Comparison of ENCODE assay signal across 14 cellular contexts in the genomic region with DNA sequence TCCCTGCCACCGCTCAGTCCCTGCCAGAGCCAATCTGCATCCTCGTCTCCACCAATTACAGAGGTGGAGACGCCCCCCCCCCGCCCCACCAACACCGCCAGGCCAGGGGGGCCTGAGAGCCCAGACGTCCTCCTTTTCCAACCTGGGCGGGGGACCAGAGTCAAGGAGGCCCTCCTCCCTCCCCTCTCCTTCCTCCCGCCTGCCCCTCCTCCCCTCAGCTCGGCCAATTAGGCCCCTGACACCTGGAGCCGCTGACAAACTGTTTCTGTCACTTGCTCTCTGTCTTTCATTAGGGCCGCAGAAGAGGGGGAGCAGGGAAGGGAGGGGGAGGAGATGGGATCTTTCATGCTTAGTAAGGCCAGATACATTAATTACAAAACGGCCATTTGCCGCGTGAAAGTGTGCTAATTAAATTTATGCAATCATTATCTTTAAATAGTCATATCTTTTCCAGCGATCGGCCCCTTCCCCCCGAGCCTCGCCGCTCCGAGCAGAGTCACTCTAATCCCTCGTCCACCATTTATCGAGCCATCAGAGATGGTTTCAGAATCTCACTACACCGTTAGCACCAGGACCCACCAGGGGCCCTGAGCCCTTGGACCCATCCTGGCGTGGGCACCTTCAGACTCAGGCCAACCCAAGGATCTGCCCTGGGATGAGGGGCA.
"Had no signal": no experiment of that assay in that cellular context is flagged by ENCODE, and none has a peak within 500 bp of the region (broad histone marks: within the 10 kb centered on the region; RNA-seq: fewer than 3 reads in every experiment).

No MANE protein-coding gene starts in this region.

- H3K4me3 Mint-ChIP-seq: dendritic cell treated with granulocyte-macrophage colony-stimulating factor and Interleukin-4, amounts not matched to agents 40 ng/mL and 50 ng/mL, for 4 days had no signal

- H3K79me2 ChIP-seq: hepatocyte had no signal

- H3K4me1 ChIP-seq: lower lobe of right lung had no signal

- H3K4me2 ChIP-seq: hepatocyte had no signal

- FAIRE-seq: small intestine, TTC549, urothelium cell line had no signal

- H2AFZ ChIP-seq: hepatocyte had no signal

- H3K27ac ChIP-seq: hepatocyte, lower lobe of right lung, neutrophil had no signal

- DNase-seq: amygdala, cerebellar nuclear complex, erythroblast, lower lobe of right lung, midbrain, right cardiac atrium, small intestine had no signal

- H3K9me3 Mint-ChIP-seq: dendritic cell treated with granulocyte-macrophage colony-stimulating factor and Interleukin-4, amounts not matched to agents 40 ng/mL and 50 ng/mL, for 4 days had no signal

- H3K36me3 ChIP-seq: lower lobe of right lung, neutrophil had no signal

- H3K36me3 Mint-ChIP-seq: activated naive CD4-positive, alpha-beta T cell treated with anti-CD3 and anti-CD28 coated beads, Interleukin-2, amount 50 U/mL, for 72 hours had no signal

- H3K4me3 ChIP-seq: hepatocyte, lower lobe of right lung had no signal

- H3K27ac Mint-ChIP-seq: activated naive CD4-positive, alpha-beta T cell treated with anti-CD3 and anti-CD28 coated beads, Interleukin-2, amount 50 U/mL, for 72 hours; dendritic cell treated with granulocyte-macrophage colony-stimulating factor and Interleukin-4, amounts not matched to agents 40 ng/mL and 50 ng/mL, for 4 days had no signal

- H3K9me3 ChIP-seq: lower lobe of right lung, neutrophil had no signal

- ATAC-seq: activated CD4-positive, CD25-positive, alpha-beta regulatory T cell treated with anti-CD3 and anti-CD28 coated beads, Interleukin-2, amount 50 U/mL, for 24 hours; activated naive CD4-positive, alpha-beta T cell treated with anti-CD3 and anti-CD28 coated beads, Interleukin-2, amount 50 U/mL, for 72 hours; lower lobe of right lung had no signal
